In the genomic region with DNA sequence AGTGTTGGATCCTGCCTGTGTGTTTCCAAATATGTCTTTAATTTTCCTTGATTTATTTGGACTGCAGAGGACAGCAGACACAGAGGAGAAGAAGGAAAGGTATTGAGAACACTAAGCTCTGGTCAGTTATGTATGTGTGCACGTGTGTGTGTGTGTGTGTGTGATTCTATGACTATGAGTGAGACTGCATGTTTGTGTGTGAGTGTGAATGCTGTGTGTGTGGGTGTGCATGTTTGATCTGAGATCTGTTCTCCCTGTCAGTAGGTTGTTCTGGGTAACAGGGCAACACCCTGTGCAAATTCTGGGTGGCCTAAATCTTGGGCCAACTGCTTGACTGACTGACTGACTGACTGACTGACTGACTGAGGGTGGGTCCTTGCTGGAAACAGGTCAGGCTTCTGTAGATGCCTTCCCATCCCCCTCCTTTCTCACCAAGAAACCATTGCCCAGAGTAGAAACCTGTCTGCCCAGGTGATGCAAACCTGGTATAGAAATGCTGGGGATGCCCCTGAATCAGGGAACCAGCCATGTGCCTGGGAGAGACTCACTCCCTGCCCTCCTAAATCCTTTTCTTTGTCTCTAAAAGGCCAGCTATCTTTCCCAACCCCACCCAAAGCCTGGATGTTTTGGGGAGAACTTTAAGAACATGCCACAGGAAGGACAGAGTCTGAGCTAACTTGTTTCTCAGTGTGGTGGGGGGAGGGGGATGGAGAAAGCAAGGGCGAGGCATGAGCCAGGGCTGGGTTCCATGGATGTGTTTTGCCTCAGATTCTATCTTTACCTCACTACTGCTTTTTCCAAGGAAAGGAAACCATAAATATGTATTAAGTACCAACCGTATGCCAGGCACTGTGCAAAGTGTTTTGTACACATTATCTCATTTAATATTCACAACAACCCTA, we compare ENCODE assay signal across 1 cellular context.
A peak's percentile ranks its signal among the peaks of the same experiment; 100 is the strongest.
TF ChIP-seq lines count a peak whose summit lies in the region.

No MANE protein-coding gene starts in this region.

TF ChIP-seq in GM12878, 131 proteins besides CTCF, POLR2A, EP300 and RAD21:
- TF ChIP-seq BHLHE40 (IDR thresholded peaks at IDR 0.05; ENCODE audit: borderline replicate concordance in 1 of 2, low read depth in 2 of 2, low read length in 1 of 2) (0 out of 4 replicates have a peak, but pooled peaks of 1 of the 2 experiments have one; percentile 9), SIX5 (IDR thresholded peaks at IDR 0.05; ENCODE audit: low read depth, low read length, severe bottlenecking) (no peak), HCFC1 (IDR thresholded peaks at IDR 0.05; ENCODE audit: low read length) (no peak)
- TF ChIP-seq, protein P1, sequence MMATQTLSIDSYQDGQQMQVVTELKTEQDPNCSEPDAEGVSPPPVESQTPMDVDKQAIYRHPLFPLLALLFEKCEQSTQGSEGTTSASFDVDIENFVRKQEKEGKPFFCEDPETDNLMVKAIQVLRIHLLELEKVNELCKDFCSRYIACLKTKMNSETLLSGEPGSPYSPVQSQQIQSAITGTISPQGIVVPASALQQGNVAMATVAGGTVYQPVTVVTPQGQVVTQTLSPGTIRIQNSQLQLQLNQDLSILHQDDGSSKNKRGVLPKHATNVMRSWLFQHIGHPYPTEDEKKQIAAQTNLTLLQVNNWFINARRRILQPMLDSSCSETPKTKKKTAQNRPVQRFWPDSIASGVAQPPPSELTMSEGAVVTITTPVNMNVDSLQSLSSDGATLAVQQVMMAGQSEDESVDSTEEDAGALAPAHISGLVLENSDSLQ (IDR thresholded peaks at IDR 0.05), result peak; percentile 50
